ENCODE assay signal across 7 cellular contexts in the genomic region with DNA sequence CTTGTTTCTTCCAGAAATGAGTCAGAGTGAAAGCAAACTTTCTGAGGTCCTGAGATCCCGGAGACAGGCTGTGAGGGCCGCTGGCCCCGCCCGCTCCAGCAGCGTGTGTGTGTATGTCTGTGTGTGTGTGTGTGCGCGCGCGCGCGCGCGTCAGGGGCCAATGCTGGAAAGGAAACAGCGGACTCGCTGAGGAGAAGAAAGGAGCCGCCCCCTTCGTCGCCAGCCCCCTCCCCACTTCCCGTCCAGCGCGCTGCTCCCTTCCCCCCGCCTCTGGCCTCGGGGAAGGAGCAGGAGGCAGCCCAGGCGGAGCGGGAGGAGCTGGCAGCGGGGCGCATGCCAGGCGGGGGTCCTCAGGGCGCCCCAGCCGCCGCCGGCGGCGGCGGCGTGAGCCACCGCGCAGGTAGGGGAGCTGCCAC. TPM values are rescaled to one million over a fixed set of nuclear protein-coding genes. Genes with fewer than 3 reads are reported as not detected.
DNase-seq lines count a peak whose midpoint lies in the region; ATAC-seq and TF ChIP-seq lines count a peak whose summit lies in the region.

A gene (plus strand): TSS at position 256 of the 416 bp plus-strand sequence. CDS start 78 bp downstream, at position 334.

- H3K27me3 ChIP-seq in left lung, result no peaks in the 10 kb centered on the region

- no peak for TF ChIP-seq CTCF in left lung (IDR thresholded peaks at IDR 0.05)

- peaks cover 30% of the 10 kb centered on the region for H3K4me1 Mint-ChIP-seq in activated CD4-positive, alpha-beta T cell treated with anti-CD3 and anti-CD28 coated beads, Interleukin-2, amount 10 ng/mL, durations not matched to agents 24 days and 14 days

- H3K36me3 Mint-ChIP-seq in activated CD4-positive, alpha-beta T cell treated with anti-CD3 and anti-CD28 coated beads, Interleukin-2, amount 10 ng/mL, durations not matched to agents 24 days and 14 days (ENCODE audit: low read depth), result peaks cover 2% of the 10 kb centered on the region

- H3K27me3 Mint-ChIP-seq in activated CD4-positive, alpha-beta T cell treated with anti-CD3 and anti-CD28 coated beads, Interleukin-2, amount 10 ng/mL, durations not matched to agents 24 days and 14 days, result peaks cover 30% of the 10 kb centered on the region

- peaks cover 5 to 41% of the 10 kb centered on the region in 2 donors for H3K4me1 ChIP-seq in left lung

- peaks cover 15% of the 10 kb centered on the region for H3K9me3 Mint-ChIP-seq in activated CD4-positive, alpha-beta T cell treated with anti-CD3 and anti-CD28 coated beads, Interleukin-2, amount 10 ng/mL, durations not matched to agents 24 days and 14 days

- peak within 1 kb of the TSS; percentile 87 to 88 for H3K4me3 ChIP-seq in left lung

- no peaks in the 10 kb centered on the region for H3K9me3 ChIP-seq in left lung

- DNase-seq in NCI-H345 treated with DMSO at 0.1 percent for 48 hours (lab: John Stamatoyannopoulos, UW; ENCODE audit: unreplicated experiment) (peak; percentile 19), dermis microvascular lymphatic vessel endothelial cell (ENCODE audit: low read depth in 2 of 2) (peak; percentile 46 to 93), left lung (peak; percentile 89 to 95)
- DNase-seq in activated CD4-positive, alpha-beta T cell treated with anti-CD3 and anti-CD28 coated beads, Interleukin-2, amount 10 ng/mL, durations not matched to agents 24 days and 14 days, result peak; percentile 93
- DNase-seq in stimulated activated CD4-positive, alpha-beta T cell treated with anti-CD3 and anti-CD28 coated beads, Interleukin-1b, Interleukin-23, amount 100 ng/mL, for 48 hours, result peak; percentile 56

- intact Hi-C loops in activated CD4-positive, alpha-beta T cell treated with anti-CD3 and anti-CD28 coated beads, Interleukin-2, amount 10 ng/mL, durations not matched to agents 24 days and 14 days (cut with micrococcal nuclease), result loop anchor here (2.0 to 5.0 kb wide), 3 partner anchors 14 to 354 kb away; a partner anchor contains a TSS
- intact Hi-C loops in left lung (cut with DNase I), result no loop called here

- peak within 1 kb of the TSS; percentile 86 for H3K4me3 Mint-ChIP-seq in activated CD4-positive, alpha-beta T cell treated with anti-CD3 and anti-CD28 coated beads, Interleukin-2, amount 10 ng/mL, durations not matched to agents 24 days and 14 days

- no peaks in the 10 kb centered on the region for H3K36me3 ChIP-seq in left lung

- H3K27ac ChIP-seq in left lung, result peak within 1 kb of the TSS; percentile 87 to 95

- H3K27ac Mint-ChIP-seq in activated CD4-positive, alpha-beta T cell treated with anti-CD3 and anti-CD28 coated beads, Interleukin-2, amount 10 ng/mL, durations not matched to agents 24 days and 14 days, result peak within 1 kb of the TSS; percentile 82

- peak; percentile 73 for ATAC-seq in GM18511 (IDR thresholded peaks at IDR 0.05; ENCODE audit: unreplicated experiment)
- ATAC-seq in HG03139 (IDR thresholded peaks at IDR 0.05; ENCODE audit: unreplicated experiment), result peak; percentile 60
- ATAC-seq in left lung, result peak; percentile 95

RNA-seq across cellular contexts. Expression of the gene that starts here (rescaled TPM):
- 1.6 and 3.1 TPM in 2 replicates for total RNA-seq in activated CD4-positive, alpha-beta T cell treated with anti-CD3 and anti-CD28 coated beads, Interleukin-2, amount 10 ng/mL, durations not matched to agents 24 days and 14 days
- total RNA-seq in dermis microvascular lymphatic vessel endothelial cell, result 4.5 and 6.2 TPM in 2 replicates
- total RNA-seq in left lung, result 10 to 100 TPM in 1 of 2 donors, 1 to 10 TPM in 1; 3.9 to 10.4 TPM

Comparison
In these comparisons a context has a peak if more than half of its experiments do, and no peak if none do; other contexts are left out.
1. Peak in every context shown above with its lines: DNase-seq, ATAC-seq, H3K4me3 ChIP-seq and H3K27ac ChIP-seq.
2. DNase-seq: peak in every context shown above with its lines; median percentile 93 in activated CD4-positive, alpha-beta T cell treated with anti-CD3 and anti-CD28 coated beads, Interleukin-2, amount 10 ng/mL, durations not matched to agents 24 days and 14 days; 92 in left lung; 70 in dermis microvascular lymphatic vessel endothelial cell; 56 in stimulated activated CD4-positive, alpha-beta T cell treated with anti-CD3 and anti-CD28 coated beads, Interleukin-1b, Interleukin-23, amount 100 ng/mL, for 48 hours; 19 in NCI-H345 treated with DMSO at 0.1 percent for 48 hours.